ENCODE assay signal across 14 cellular contexts in the genomic region with DNA sequence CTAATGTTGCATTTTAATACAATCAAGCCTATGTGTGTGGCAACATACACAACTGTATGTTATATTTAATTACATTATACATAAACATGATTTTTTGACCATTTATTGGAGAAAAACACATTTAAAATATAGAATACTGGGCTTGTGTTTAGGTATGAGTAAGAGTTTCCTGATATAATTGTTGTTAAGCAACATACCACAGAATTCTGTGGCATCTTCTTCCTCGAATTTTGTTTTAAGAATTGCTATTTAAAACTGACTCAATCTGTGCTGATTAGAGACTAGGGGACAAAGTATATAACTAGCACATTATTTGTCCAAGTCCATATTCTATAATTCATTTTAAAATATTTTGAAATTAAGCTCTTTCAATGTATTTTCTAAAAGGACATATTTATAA.
"Had no signal": no experiment of that assay in that cellular context is flagged by ENCODE, and none has a peak within 500 bp of the region (broad histone marks: within the 10 kb centered on the region; RNA-seq: fewer than 3 reads in every experiment).

No MANE protein-coding gene starts in this region.

- H3K4me3 ChIP-seq: left ventricle myocardium inferior, neural progenitor cell, pancreas, thyroid gland had no signal

- ATAC-seq: activated CD4-positive, CD25-positive, alpha-beta regulatory T cell treated with anti-CD3 and anti-CD28 coated beads, Interleukin-2, amount 50 U/mL, for 24 hours; pancreas; SK-N-SH treated with all-trans-retinoic acid at 6 μM for 48 hours; T-helper 17 cell had no signal

- H3K27ac ChIP-seq: left ventricle myocardium inferior, neural progenitor cell, pancreas, thyroid gland had no signal

- H3K27me3 ChIP-seq: neural progenitor cell, pancreas, thyroid gland had no signal

- DNase-seq: activated CD4-positive, alpha-beta T cell treated with anti-CD3 and anti-CD28 coated beads, Interleukin-2, amount 50 U/mL, for 4 hours; activated effector memory CD4-positive, alpha-beta T cell treated with Interleukin-2 at 50 U/mL for 16 hours; activated T-cell treated with anti-CD3 and anti-CD28 coated beads, Interleukin-2, amount 50 U/mL, for 1 hour; anterior cingulate cortex; head of caudate nucleus; left ventricle myocardium inferior; mesendoderm; pancreas; stimulated activated CD4-positive, alpha-beta T cell treated with anti-CD3 and anti-CD28 coated beads, Interleukin-15, amount 100 ng/mL, for 24 hours; T-helper 17 cell; thyroid gland had no signal
